10 cellular contexts compared by ENCODE assay signal in the genomic region with DNA sequence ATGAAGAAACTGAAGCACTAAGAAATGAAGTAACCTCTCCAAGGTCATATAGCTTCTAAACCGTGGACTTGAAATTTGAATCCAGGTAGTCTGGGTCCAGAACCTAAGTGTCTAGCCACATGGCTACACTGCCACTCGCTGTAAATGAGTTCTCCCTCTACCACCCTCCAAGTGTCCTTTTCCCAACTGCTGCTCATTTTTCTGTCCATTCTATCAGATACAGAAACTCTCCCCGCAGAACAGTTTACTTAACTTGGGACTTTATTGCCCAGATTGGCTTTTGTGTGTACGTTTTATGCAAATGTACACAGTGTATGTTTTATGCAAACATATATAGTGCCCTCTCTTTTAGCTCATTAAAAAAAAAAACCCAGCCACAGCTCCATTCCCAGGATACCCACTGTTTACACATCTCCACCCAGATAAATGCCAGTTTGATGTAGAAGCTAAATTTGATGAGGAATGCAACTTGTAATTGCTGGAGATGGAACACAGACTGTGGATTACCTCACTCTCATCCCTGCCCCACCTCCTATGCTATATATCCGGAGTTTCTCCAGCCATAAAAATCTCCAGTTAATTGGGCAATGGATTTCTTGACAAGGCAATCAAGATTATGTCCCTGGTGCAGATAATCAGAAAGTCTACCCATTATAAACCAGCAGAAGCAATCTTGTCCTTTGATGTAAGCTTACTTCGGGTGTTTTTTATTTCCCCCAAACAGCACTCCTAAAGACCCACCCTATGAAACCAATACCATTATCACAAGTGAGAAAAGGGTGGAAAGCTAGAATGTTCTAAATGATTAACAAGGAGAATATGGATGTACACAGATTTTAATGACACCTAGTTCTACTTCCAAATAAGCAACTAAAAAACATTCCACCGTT. TPM values are rescaled to one million over a fixed set of nuclear protein-coding genes. Genes with fewer than 3 reads are reported as not detected.
DNase-seq lines count a peak whose midpoint lies in the region; ATAC-seq lines count a peak whose summit lies in the region.
"Had no signal": no experiment of that assay in that cellular context is flagged by ENCODE, and none has a peak within 500 bp of the region (broad histone marks: within the 10 kb centered on the region; RNA-seq: fewer than 3 reads in every experiment).

No MANE protein-coding gene starts in this region.

- H3K9ac ChIP-seq in mesendoderm (ENCODE audit: low read length), result no peak overlapping the region

- no peak overlapping the region for H4K8ac ChIP-seq in mesendoderm (ENCODE audit: low read depth, low read length)

- no peak overlapping the region for H3K23ac ChIP-seq in mesendoderm (ENCODE audit: low read length)

- H2AK5ac ChIP-seq in mesendoderm (ENCODE audit: low read length), result no peak overlapping the region

- H2BK5ac ChIP-seq in mesendoderm (ENCODE audit: low read length), result no peak overlapping the region

- H3K4me1 ChIP-seq in effector memory CD4-positive, alpha-beta T cell (ENCODE audit: control insufficient read depth, insufficient read depth, low read length, poor library complexity, severe bottlenecking), result peaks cover 54% of the 10 kb centered on the region
- no peaks in the 10 kb centered on the region for H3K4me1 ChIP-seq in mesendoderm (ENCODE audit: control insufficient read depth, low read depth, low read length)

- H3K18ac ChIP-seq in mesendoderm (ENCODE audit: low read length), result no peak overlapping the region

- no peak overlapping the region for H3K4me2 ChIP-seq in mesendoderm (ENCODE audit: low read length)

- H3K79me2 ChIP-seq in mesendoderm (ENCODE audit: control insufficient read depth, insufficient read depth, low read length), result no peaks in the 10 kb centered on the region

- no peak overlapping the region for H3K4me3 ChIP-seq in effector memory CD4-positive, alpha-beta T cell (ENCODE audit: insufficient read depth, low read depth, low read length, poor library complexity, severe bottlenecking)
- no peak overlapping the region for H3K4me3 ChIP-seq in mesendoderm (ENCODE audit: low read length)
- H3K4me3 ChIP-seq: MG63, sigmoid colon had no signal

- H2BK120ac ChIP-seq in mesendoderm (ENCODE audit: low read depth, low read length), result no peak overlapping the region

- no peak overlapping the region for H3K4ac ChIP-seq in mesendoderm (ENCODE audit: low read depth, low read length)

- WGBS in mesendoderm (ENCODE audit: extremely low coverage, insufficient coverage, low lambda C conversion rate), result no CpG with 5 or more reads among the region's 7 CpGs

- peak; percentile 11 for ATAC-seq in GM19463 (IDR thresholded peaks at IDR 0.05; ENCODE audit: unreplicated experiment)

- H3K36me3 ChIP-seq in effector memory CD4-positive, alpha-beta T cell (ENCODE audit: control insufficient read depth, insufficient read depth, low read length), result no peaks in the 10 kb centered on the region
- no peaks in the 10 kb centered on the region for H3K36me3 ChIP-seq in mesendoderm (ENCODE audit: control insufficient read depth, insufficient read depth, low read length)
- H3K36me3 ChIP-seq: MG63, sigmoid colon had no signal

- no peaks in the 10 kb centered on the region for H3K27me3 ChIP-seq in effector memory CD4-positive, alpha-beta T cell (replicated peaks; ENCODE audit: control insufficient read depth, insufficient read depth, low read length, poor library complexity, severe bottlenecking)
- no peaks in the 10 kb centered on the region for H3K27me3 ChIP-seq in mesendoderm (ENCODE audit: insufficient read depth, low read length, poor library complexity)
- H3K27me3 ChIP-seq: MG63, sigmoid colon had no signal

- H2BK15ac ChIP-seq in mesendoderm (replicated peaks; ENCODE audit: low read depth), result no peak overlapping the region

- H3K27ac ChIP-seq in effector memory CD4-positive, alpha-beta T cell (ENCODE audit: insufficient read depth, low read length, poor library complexity, severe bottlenecking), result peak overlapping the region; percentile 88
- H3K27ac ChIP-seq in mesendoderm (ENCODE audit: low read depth, low read length), result no peak overlapping the region

- in situ Hi-C loops in G401 (cut with HindIII; ENCODE audit: low sequenced_read_pairs), result no loop called here

- H3K79me1 ChIP-seq in mesendoderm (ENCODE audit: low read length), result no peaks in the 10 kb centered on the region

- H3K9me3 ChIP-seq in effector memory CD4-positive, alpha-beta T cell (ENCODE audit: control insufficient read depth, low read length), result no peaks in the 10 kb centered on the region
- H3K9me3 ChIP-seq: sigmoid colon had no signal

- no peak overlapping the region for H3K56ac ChIP-seq in mesendoderm (ENCODE audit: low read length)

- no peak overlapping the region for H4K5ac ChIP-seq in mesendoderm (ENCODE audit: low read length)

- DNase-seq in G401 (ENCODE audit: low spot score), result peak; percentile 23
- peak; percentile 46 for DNase-seq in NCI-H2081 treated with DMSO at 0.1 percent for 48 hours (lab: John Stamatoyannopoulos, UW)
- DNase-seq in effector memory CD4-positive, alpha-beta T cell, result no peak
- no peak for DNase-seq in DMS79 treated with DMSO at 0.1 percent for 48 hours (lab: John Stamatoyannopoulos, UW)
- DNase-seq in mesendoderm, result no peak
- no peak for DNase-seq in HuH-7 (ENCODE audit: low spot score)
- DNase-seq in A172 (ENCODE audit: low spot score), result no peak
- DNase-seq: MG63, sigmoid colon had no signal

RNA-seq across cellular contexts. Expression of gene THBS1, which starts 42.0 kb away (rescaled TPM):
- total RNA-seq in G401 (2014; rRNA removed; shearing (Covaris generic)), result 15.6 and 15.9 TPM in 2 replicates
- 44.0 TPM for polyA plus RNA-seq in mesendoderm (2013, experiment 1 of 2)
- polyA plus RNA-seq in mesendoderm (2013, experiment 2 of 2), result 41.5 TPM
- 26.4 and 49.2 TPM in 2 replicates for total RNA-seq in A172 (2014; rRNA removed; shearing (Covaris generic))

Comparison
In these comparisons a context has a peak if more than half of its experiments do, and no peak if none do; other contexts are left out.
1. DNase-seq: peak in G401 (single experiment) and NCI-H2081 treated with DMSO at 0.1 percent for 48 hours (single experiment); none in effector memory CD4-positive, alpha-beta T cell (0 of 3), DMS79 treated with DMSO at 0.1 percent for 48 hours (single experiment), mesendoderm (single experiment), HuH-7 (single experiment) and A172 (single experiment).